8 cellular contexts compared by ENCODE assay signal in genomic region chr19:46924874-46925547, GRCh38.
A peak's percentile ranks its signal among the peaks of the same experiment; 100 is the strongest.
DNase-seq lines count a peak whose midpoint lies in the region; ATAC-seq and TF ChIP-seq lines count a peak whose summit lies in the region.

No MANE protein-coding gene starts in this region.

- H3K79me2 ChIP-seq in MM.1S (ENCODE audit: low read length) (peaks cover 48% of the 10 kb centered on the region), neural cell (replicated peaks; ENCODE audit: insufficient read depth, low read length) (peaks cover 73% of the 10 kb centered on the region)

- intact Hi-C loops in dorsolateral prefrontal cortex (cut with DNase I): loop anchor here (5.0 kb wide), 1 partner anchor 67 kb away; no protein-coding TSS in a partner anchor

- H3K27ac ChIP-seq in CD4-positive, CD25-positive, alpha-beta regulatory T cell (ENCODE audit: insufficient read depth, low read length, poor library complexity, severe bottlenecking): no peak overlapping the region
- H3K27ac ChIP-seq in MM.1S (ENCODE audit: low read length) (peak overlapping the region; percentile 11; the same call in 1 of the 2 replicates), dorsolateral prefrontal cortex (peak overlapping the region; percentile 58 to 98 (median 93)), neural cell (ENCODE audit: low read length) (peak overlapping the region; percentile 73)

- H3K4me2 ChIP-seq in MM.1S (ENCODE audit: low read depth, low read length) (peak overlapping the region; percentile 52), neural cell (ENCODE audit: low read length) (no peak overlapping the region)

- peaks cover 32% of the 10 kb centered on the region for H3K36me3 Mint-ChIP-seq in CD4-positive, CD25-positive, alpha-beta regulatory T cell

- H4K20me1 ChIP-seq in MM.1S (ENCODE audit: insufficient read depth, low read length) (no peaks in the 10 kb centered on the region), neural cell (ENCODE audit: insufficient read depth) (no peaks in the 10 kb centered on the region)

- H3K9ac ChIP-seq in MM.1S (ENCODE audit: low read length) (no peak overlapping the region), neural cell (ENCODE audit: low read length) (no peak overlapping the region)

- no peak for TF ChIP-seq CTCF in MM.1S (IDR thresholded peaks at IDR 0.05; ENCODE audit: low read length)
- no peak for TF ChIP-seq CTCF in dorsolateral prefrontal cortex (IDR thresholded peaks at IDR 0.05 in 54 of 56, conservative IDR thresholded peaks at IDR 0.05 in 2 of 56; ENCODE audit: low read depth in 1 of 56, partially characterized antibody in 56 of 56)
- TF ChIP-seq CTCF in neural cell (IDR thresholded peaks at IDR 0.05; ENCODE audit: poor library complexity, severe bottlenecking): no peak

- peaks cover 22% of the 10 kb centered on the region for H3F3A ChIP-seq in MM.1S (ENCODE audit: insufficient read depth, low read length)
- no peaks in the 10 kb centered on the region for H3F3A ChIP-seq in neural cell (ENCODE audit: insufficient read depth, low read length, poor library complexity, severe bottlenecking)

- no peak for TF ChIP-seq EP300 in neural cell (conservative IDR thresholded peaks at IDR 0.05; ENCODE audit: poor library complexity, severe bottlenecking)

- peak overlapping the region in 3 of 4 donors; percentile 11 to 70 (median 67) for H3K4me3 Mint-ChIP-seq in CD4-positive, CD25-positive, alpha-beta regulatory T cell

- peak; percentile 61 to 69 for ATAC-seq in CD4-positive, CD25-positive, alpha-beta regulatory T cell (ENCODE audit: low read depth in 2 of 2)
- ATAC-seq in HG02798 (IDR thresholded peaks at IDR 0.05; ENCODE audit: poor library complexity, unreplicated experiment) (no peak), GM21825 (IDR thresholded peaks at IDR 0.05; ENCODE audit: unreplicated experiment) (no peak)

- TF ChIP-seq RAD21 in neural cell (conservative IDR thresholded peaks at IDR 0.05): no peak

- no peaks in the 10 kb centered on the region for H3K27me3 ChIP-seq in CD4-positive, CD25-positive, alpha-beta regulatory T cell (ENCODE audit: control insufficient read depth, insufficient read depth, low read length)
- no peaks in the 10 kb centered on the region for H3K27me3 ChIP-seq in MM.1S (replicated peaks; ENCODE audit: insufficient read depth, low read length)
- no peaks in the 10 kb centered on the region for H3K27me3 ChIP-seq in dorsolateral prefrontal cortex
- no peaks in the 10 kb centered on the region for H3K27me3 ChIP-seq in neural cell (ENCODE audit: insufficient read depth, low read depth, low read length)

- no peaks in the 10 kb centered on the region for H3K27me3 Mint-ChIP-seq in CD4-positive, CD25-positive, alpha-beta regulatory T cell

- H3K4me3 ChIP-seq in CD4-positive, CD25-positive, alpha-beta regulatory T cell (ENCODE audit: low read depth, low read length): peak overlapping the region; percentile 61
- H3K4me3 ChIP-seq in MM.1S (ENCODE audit: low read length) (peak overlapping the region; percentile 14; the same call in 1 of the 2 replicates), dorsolateral prefrontal cortex (peak overlapping the region in 40 of 59 donors; percentile 1 to 58 (median 34)), neural cell (ENCODE audit: low read length) (peak overlapping the region; percentile 46)

- no peaks in the 10 kb centered on the region for H3K9me3 Mint-ChIP-seq in CD4-positive, CD25-positive, alpha-beta regulatory T cell

- H3K36me3 ChIP-seq in CD4-positive, CD25-positive, alpha-beta regulatory T cell (ENCODE audit: control insufficient read depth, insufficient read depth, low read length): peaks cover 29% of the 10 kb centered on the region
- H3K36me3 ChIP-seq in MM.1S (replicated peaks; ENCODE audit: insufficient read depth, low read length) (no peaks in the 10 kb centered on the region), neural cell (ENCODE audit: insufficient read depth, low read length) (peaks cover 14% of the 10 kb centered on the region)

- H3K4me1 Mint-ChIP-seq in CD4-positive, CD25-positive, alpha-beta regulatory T cell: peaks cover 25 to 50% (median 42%) of the 10 kb centered on the region in 4 donors

- DNase-seq in CD4-positive, CD25-positive, alpha-beta regulatory T cell: peak in 2 of 3 donors; percentile 16 to 66
- DNase-seq in MM.1S (peak; percentile 85), dorsolateral prefrontal cortex (no peak), NCI-H146 treated with DMSO at 0.1 percent for 48 hours (lab: John Stamatoyannopoulos, UW; ENCODE audit: unreplicated experiment) (no peak), T1000 (lab: John Stamatoyannopoulos, UW) (no peak)

- H3K4me1 ChIP-seq in CD4-positive, CD25-positive, alpha-beta regulatory T cell (ENCODE audit: control insufficient read depth, insufficient read depth, low read length, poor library complexity, severe bottlenecking): peaks cover 28% of the 10 kb centered on the region
- peaks cover 46% of the 10 kb centered on the region for H3K4me1 ChIP-seq in MM.1S (ENCODE audit: low read length)

- H3K9me2 ChIP-seq in MM.1S (replicated peaks; ENCODE audit: insufficient read depth, low read length) (no peaks in the 10 kb centered on the region), neural cell (ENCODE audit: insufficient read depth, low read length) (no peaks in the 10 kb centered on the region)

- H3K27ac Mint-ChIP-seq in CD4-positive, CD25-positive, alpha-beta regulatory T cell: peak overlapping the region in 2 of 3 donors; percentile 85 to 94

- H2AFZ ChIP-seq in MM.1S (ENCODE audit: low read length) (no peak overlapping the region), neural cell (ENCODE audit: low read depth, low read length) (no peak overlapping the region)

- H3K9me3 ChIP-seq in CD4-positive, CD25-positive, alpha-beta regulatory T cell (ENCODE audit: control insufficient read depth in 2 of 2, low read length in 2 of 2): no peaks in the 10 kb centered on the region
- H3K9me3 ChIP-seq in MM.1S (replicated peaks; ENCODE audit: insufficient read depth, low read length): no peaks in the 10 kb centered on the region
- no peaks in the 10 kb centered on the region for H3K9me3 ChIP-seq in neural cell (ENCODE audit: low read length)

TF ChIP-seq in neural cell, 6 proteins besides CTCF, POLR2A, EP300 and RAD21:
- no peak for TF ChIP-seq EZH2 (IDR thresholded peaks at IDR 0.05; ENCODE audit: borderline replicate concordance, insufficient read depth, low read length, poor library complexity, severe bottlenecking)
- TF ChIP-seq MXI1 (conservative IDR thresholded peaks at IDR 0.05; ENCODE audit: poor library complexity, severe bottlenecking): no peak
- TF ChIP-seq TAF1 (IDR thresholded peaks at IDR 0.05; ENCODE audit: low read depth): no peak
- TF ChIP-seq SMC3 (conservative IDR thresholded peaks at IDR 0.05; ENCODE audit: poor library complexity): no peak
- TF ChIP-seq POLR2AphosphoS5 (IDR thresholded peaks at IDR 0.05): no peak
- TF ChIP-seq, protein P1, sequence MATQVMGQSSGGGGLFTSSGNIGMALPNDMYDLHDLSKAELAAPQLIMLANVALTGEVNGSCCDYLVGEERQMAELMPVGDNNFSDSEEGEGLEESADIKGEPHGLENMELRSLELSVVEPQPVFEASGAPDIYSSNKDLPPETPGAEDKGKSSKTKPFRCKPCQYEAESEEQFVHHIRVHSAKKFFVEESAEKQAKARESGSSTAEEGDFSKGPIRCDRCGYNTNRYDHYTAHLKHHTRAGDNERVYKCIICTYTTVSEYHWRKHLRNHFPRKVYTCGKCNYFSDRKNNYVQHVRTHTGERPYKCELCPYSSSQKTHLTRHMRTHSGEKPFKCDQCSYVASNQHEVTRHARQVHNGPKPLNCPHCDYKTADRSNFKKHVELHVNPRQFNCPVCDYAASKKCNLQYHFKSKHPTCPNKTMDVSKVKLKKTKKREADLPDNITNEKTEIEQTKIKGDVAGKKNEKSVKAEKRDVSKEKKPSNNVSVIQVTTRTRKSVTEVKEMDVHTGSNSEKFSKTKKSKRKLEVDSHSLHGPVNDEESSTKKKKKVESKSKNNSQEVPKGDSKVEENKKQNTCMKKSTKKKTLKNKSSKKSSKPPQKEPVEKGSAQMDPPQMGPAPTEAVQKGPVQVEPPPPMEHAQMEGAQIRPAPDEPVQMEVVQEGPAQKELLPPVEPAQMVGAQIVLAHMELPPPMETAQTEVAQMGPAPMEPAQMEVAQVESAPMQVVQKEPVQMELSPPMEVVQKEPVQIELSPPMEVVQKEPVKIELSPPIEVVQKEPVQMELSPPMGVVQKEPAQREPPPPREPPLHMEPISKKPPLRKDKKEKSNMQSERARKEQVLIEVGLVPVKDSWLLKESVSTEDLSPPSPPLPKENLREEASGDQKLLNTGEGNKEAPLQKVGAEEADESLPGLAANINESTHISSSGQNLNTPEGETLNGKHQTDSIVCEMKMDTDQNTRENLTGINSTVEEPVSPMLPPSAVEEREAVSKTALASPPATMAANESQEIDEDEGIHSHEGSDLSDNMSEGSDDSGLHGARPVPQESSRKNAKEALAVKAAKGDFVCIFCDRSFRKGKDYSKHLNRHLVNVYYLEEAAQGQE (IDR thresholded peaks at IDR 0.05; ENCODE audit: borderline replicate concordance): no peak

Comparison
In these comparisons a context has a peak if more than half of its experiments do, and no peak if none do; other contexts are left out.
1. ATAC-seq: peak in CD4-positive, CD25-positive, alpha-beta regulatory T cell (2 of 2); none in HG02798 (single experiment) and GM21825 (single experiment).
2. DNase-seq: peak in CD4-positive, CD25-positive, alpha-beta regulatory T cell (2 of 3) and MM.1S (single experiment); none in dorsolateral prefrontal cortex (0 of 10), NCI-H146 treated with DMSO at 0.1 percent for 48 hours (single experiment) and T1000 (single experiment).
3. Peak in every context shown above with its lines, with median percentiles within 50 percentile points of each other: H3K4me3 ChIP-seq.